17 cellular contexts compared by ENCODE assay signal in genomic region chr20:31751126-31751525, GRCh38. TPM values are rescaled to one million over a fixed set of nuclear protein-coding genes. Genes with fewer than 3 reads are reported as not detected.
A peak's percentile ranks its signal among the peaks of the same experiment; 100 is the strongest.
DNase-seq lines count a peak whose midpoint lies in the region; ATAC-seq and TF ChIP-seq lines count a peak whose summit lies in the region.
"Had no signal": no experiment of that assay in that cellular context is flagged by ENCODE, and none has a peak within 500 bp of the region (broad histone marks: within the 10 kb centered on the region; RNA-seq: fewer than 3 reads in every experiment).

No MANE protein-coding gene starts in this region.

- no peak overlapping the region for H3K4me3 Mint-ChIP-seq in endodermal cell
- H3K4me3 Mint-ChIP-seq in activated CD4-positive, alpha-beta T cell treated with anti-CD3 and anti-CD28 coated beads, Interleukin-2, amount 10 ng/mL, durations not matched to agents 24 days and 14 days = no peak overlapping the region
- no peak overlapping the region for H3K4me3 Mint-ChIP-seq in CD8-positive, alpha-beta T cell
- no peak overlapping the region for H3K4me3 Mint-ChIP-seq in endothelial cell (ENCODE audit: unreplicated experiment)
- H3K4me3 Mint-ChIP-seq: neural crest cell had no signal

- H3K27me3 Mint-ChIP-seq in endodermal cell (ENCODE audit: insufficient read depth) (no peaks in the 10 kb centered on the region), endothelial cell (ENCODE audit: unreplicated experiment) (no peaks in the 10 kb centered on the region)
- H3K27me3 Mint-ChIP-seq in activated CD4-positive, alpha-beta T cell treated with anti-CD3 and anti-CD28 coated beads, Interleukin-2, amount 10 ng/mL, durations not matched to agents 24 days and 14 days = no peaks in the 10 kb centered on the region
- no peaks in the 10 kb centered on the region for H3K27me3 Mint-ChIP-seq in CD8-positive, alpha-beta T cell (ENCODE audit: low read depth)

- H3F3A ChIP-seq in Loucy (ENCODE audit: low read depth) = no peaks in the 10 kb centered on the region

- H3K9me3 ChIP-seq in Loucy (ENCODE audit: insufficient read depth, low read depth, low read length) (no peaks in the 10 kb centered on the region), endodermal cell (ENCODE audit: control insufficient read depth, low read length) (no peaks in the 10 kb centered on the region), osteoblast (ENCODE audit: low read depth, low read length) (no peaks in the 10 kb centered on the region)
- no peaks in the 10 kb centered on the region for H3K9me3 ChIP-seq in CD8-positive, alpha-beta T cell (ENCODE audit: low read length)
- H3K9me3 ChIP-seq: BLaER1 treated with 17β-estradiol and CSF1 and Interleukin-3, amounts not matched to agents 10 nM and 100 nM; Peyer's patch had no signal

- H4K20me1 ChIP-seq in Loucy (ENCODE audit: insufficient read depth, low read length, poor library complexity, severe bottlenecking) (peaks cover 29% of the 10 kb centered on the region), osteoblast (ENCODE audit: insufficient read depth, low read length) (no peaks in the 10 kb centered on the region)

- H3K27ac ChIP-seq in endodermal cell (ENCODE audit: low read depth, low read length) (no peak overlapping the region), osteoblast (ENCODE audit: low read depth, low read length) (peak overlapping the region; percentile 97)
- H3K27ac ChIP-seq in CD8-positive, alpha-beta T cell (ENCODE audit: low read depth, low read length) = no peak overlapping the region
- H3K27ac ChIP-seq: BLaER1 treated with 17β-estradiol and CSF1 and Interleukin-3, amounts not matched to agents 10 nM and 100 nM; Peyer's patch; WERI-Rb-1 had no signal

- H3K4me3 ChIP-seq in AG10803 (ENCODE audit: low read length) = no peak overlapping the region
- H3K4me3 ChIP-seq in Loucy (ENCODE audit: low read length, poor library complexity, severe bottlenecking) = no peak overlapping the region
- no peak overlapping the region for H3K4me3 ChIP-seq in endodermal cell (ENCODE audit: low read length)
- H3K4me3 ChIP-seq in osteoblast (ENCODE audit: insufficient read depth, low read length) = no peak overlapping the region
- no peak overlapping the region for H3K4me3 ChIP-seq in CD8-positive, alpha-beta T cell (ENCODE audit: low read depth, low read length)
- H3K4me3 ChIP-seq: BLaER1 treated with 17β-estradiol and CSF1 and Interleukin-3, amounts not matched to agents 10 nM and 100 nM; GM12878; lung; Peyer's patch had no signal

- peak overlapping the region; percentile 26 for H3K4me2 ChIP-seq in Loucy (ENCODE audit: low read depth, low read length, poor library complexity, severe bottlenecking)
- H3K4me2 ChIP-seq in osteoblast (ENCODE audit: insufficient read depth, low read length) = peak overlapping the region; percentile 5
- H3K4me2 ChIP-seq: BLaER1 treated with 17β-estradiol and CSF1 and Interleukin-3, amounts not matched to agents 10 nM and 100 nM had no signal

- no peaks in the 10 kb centered on the region for H3K27me3 ChIP-seq in Loucy (ENCODE audit: insufficient read depth, low read length, poor library complexity, severe bottlenecking)
- H3K27me3 ChIP-seq in endodermal cell (ENCODE audit: control insufficient read depth, insufficient read depth, low read length, poor library complexity, severe bottlenecking) = no peaks in the 10 kb centered on the region
- no peaks in the 10 kb centered on the region for H3K27me3 ChIP-seq in osteoblast (ENCODE audit: insufficient read depth, low read length)
- no peaks in the 10 kb centered on the region for H3K27me3 ChIP-seq in CD8-positive, alpha-beta T cell (ENCODE audit: insufficient read depth, low read length)
- H3K27me3 ChIP-seq: BLaER1 treated with 17β-estradiol and CSF1 and Interleukin-3, amounts not matched to agents 10 nM and 100 nM; Peyer's patch had no signal

- H3K36me3 ChIP-seq in Loucy (ENCODE audit: insufficient read depth, low read length) = peaks cover 33% of the 10 kb centered on the region; the same call in 1 of the 2 replicates
- peaks cover 27% of the 10 kb centered on the region for H3K36me3 ChIP-seq in endodermal cell (ENCODE audit: control insufficient read depth, insufficient read depth, low read length)
- H3K36me3 ChIP-seq in osteoblast (ENCODE audit: insufficient read depth, low read length) = no peaks in the 10 kb centered on the region
- H3K36me3 ChIP-seq in CD8-positive, alpha-beta T cell (ENCODE audit: insufficient read depth, low read length) = no peaks in the 10 kb centered on the region
- H3K36me3 ChIP-seq: Peyer's patch had no signal

- WGBS in endodermal cell (ENCODE audit: insufficient coverage in 1 of 2, insufficient read length in 1 of 2), 2 experiments = 95 to 100% methylated on average over 1 of the region's 1 CpG

- POLR2A ChIA-PET in CD8-positive, alpha-beta T cell (lab: Charles Lee) = no interaction called here

- H3K4me1 Mint-ChIP-seq in endodermal cell (peaks cover 14% of the 10 kb centered on the region), endothelial cell (ENCODE audit: unreplicated experiment) (no peaks in the 10 kb centered on the region)
- H3K4me1 Mint-ChIP-seq in activated CD4-positive, alpha-beta T cell treated with anti-CD3 and anti-CD28 coated beads, Interleukin-2, amount 10 ng/mL, durations not matched to agents 24 days and 14 days = peaks cover 23% of the 10 kb centered on the region
- no peaks in the 10 kb centered on the region for H3K4me1 Mint-ChIP-seq in CD8-positive, alpha-beta T cell (ENCODE audit: low read depth)

- H3K79me2 ChIP-seq in Loucy (ENCODE audit: insufficient read depth, low read length) (peaks cover 98% of the 10 kb centered on the region), osteoblast (ENCODE audit: insufficient read depth, low read length) (peaks cover 95% of the 10 kb centered on the region)

- no peaks in the 10 kb centered on the region for H3K9me2 ChIP-seq in Loucy (replicated peaks; ENCODE audit: low read depth, low read length)

- H3K9ac ChIP-seq in Loucy (ENCODE audit: low read depth, low read length, poor library complexity, severe bottlenecking) (no peak overlapping the region), endodermal cell (ENCODE audit: extremely low read depth, low read length, poor library complexity, severe bottlenecking) (no peak overlapping the region)
- H3K9ac ChIP-seq: BLaER1 treated with 17β-estradiol and CSF1 and Interleukin-3, amounts not matched to agents 10 nM and 100 nM had no signal

- no peaks in the 10 kb centered on the region for H3K9me3 Mint-ChIP-seq in endodermal cell
- no peaks in the 10 kb centered on the region for H3K9me3 Mint-ChIP-seq in activated CD4-positive, alpha-beta T cell treated with anti-CD3 and anti-CD28 coated beads, Interleukin-2, amount 10 ng/mL, durations not matched to agents 24 days and 14 days
- no peaks in the 10 kb centered on the region for H3K9me3 Mint-ChIP-seq in CD8-positive, alpha-beta T cell
- no peaks in the 10 kb centered on the region for H3K9me3 Mint-ChIP-seq in endothelial cell (ENCODE audit: unreplicated experiment)
- H3K9me3 Mint-ChIP-seq: neural crest cell had no signal

- DNase-seq in AG10803 (ENCODE audit: low read depth) = peak; percentile 98
- no peak for DNase-seq in endodermal cell
- peak; percentile 47 for DNase-seq in osteoblast (ENCODE audit: insufficient read length, low spot score, missing footprints)
- no peak for DNase-seq in activated CD4-positive, alpha-beta T cell treated with anti-CD3 and anti-CD28 coated beads, Interleukin-2, amount 10 ng/mL, durations not matched to agents 24 days and 14 days
- DNase-seq in NCI-H2227 (lab: John Stamatoyannopoulos, UW; ENCODE audit: unreplicated experiment) = no peak
- no peak for DNase-seq in CD8-positive, alpha-beta T cell
- no peak for DNase-seq in endothelial cell (ENCODE audit: low spot score)
- DNase-seq: activated gamma-delta T cell treated with Interleukin-2 at 50 U/mL for 16 hours, DMS79 treated with DMSO at 0.1 percent for 48 hours, NCI-H2029, Peyer's patch, WERI-Rb-1 had no signal

- no peak for TF ChIP-seq CTCF in AG10803 (conservative IDR thresholded peaks at IDR 0.05; ENCODE audit: low read length)
- no peak for TF ChIP-seq CTCF in Loucy (conservative IDR thresholded peaks at IDR 0.05; ENCODE audit: low read length)
- TF ChIP-seq CTCF in endodermal cell (conservative IDR thresholded peaks at IDR 0.05) = no peak
- no peak for TF ChIP-seq CTCF in osteoblast (IDR thresholded peaks at IDR 0.05; ENCODE audit: extremely low read depth, low read depth, low read length)
- no peak for TF ChIP-seq CTCF in CD8-positive, alpha-beta T cell (IDR thresholded peaks at IDR 0.05)
- no peak for TF ChIP-seq CTCF in endothelial cell (IDR thresholded peaks at IDR 0.05; ENCODE audit: unreplicated experiment)

- peaks cover 29% of the 10 kb centered on the region for H3K4me1 ChIP-seq in Loucy (ENCODE audit: insufficient read depth, low read length, poor library complexity, severe bottlenecking)
- no peaks in the 10 kb centered on the region for H3K4me1 ChIP-seq in endodermal cell (ENCODE audit: control insufficient read depth, insufficient read depth, low read length)
- H3K4me1 ChIP-seq in osteoblast (ENCODE audit: insufficient read depth, low read length) = peaks cover 31% of the 10 kb centered on the region
- H3K4me1 ChIP-seq in CD8-positive, alpha-beta T cell (ENCODE audit: insufficient read depth, low read length) = no peaks in the 10 kb centered on the region
- H3K4me1 ChIP-seq: Peyer's patch had no signal

- CTCF ChIA-PET in CD8-positive, alpha-beta T cell (lab: Charles Lee) = interaction anchor here (1.1 kb wide), 2 partner anchors 30 to 90 kb away, joined by 3 read pairs; no protein-coding TSS in a partner anchor

- H3K27ac Mint-ChIP-seq in endodermal cell = peak overlapping the region; percentile 35
- no peak overlapping the region for H3K27ac Mint-ChIP-seq in activated CD4-positive, alpha-beta T cell treated with anti-CD3 and anti-CD28 coated beads, Interleukin-2, amount 10 ng/mL, durations not matched to agents 24 days and 14 days
- H3K27ac Mint-ChIP-seq in CD8-positive, alpha-beta T cell = no peak overlapping the region
- H3K27ac Mint-ChIP-seq in endothelial cell (ENCODE audit: unreplicated experiment) = no peak overlapping the region

- no peak for ATAC-seq in CD8-positive, alpha-beta T cell
- ATAC-seq: GM12878 had no signal

- H2AFZ ChIP-seq in Loucy (ENCODE audit: low read length) (no peak overlapping the region), osteoblast (ENCODE audit: low read length) (no peak overlapping the region)

- intact Hi-C loops in activated CD4-positive, alpha-beta T cell treated with anti-CD3 and anti-CD28 coated beads, Interleukin-2, amount 10 ng/mL, durations not matched to agents 24 days and 14 days (cut with micrococcal nuclease) = no loop called here
- intact Hi-C loops in CD8-positive, alpha-beta T cell (cut with DNase I, micrococcal nuclease) = no loop called here

- H3K36me3 Mint-ChIP-seq in endodermal cell (ENCODE audit: low read depth) (peaks cover 38% of the 10 kb centered on the region), endothelial cell (ENCODE audit: low read depth, unreplicated experiment) (no peaks in the 10 kb centered on the region)
- H3K36me3 Mint-ChIP-seq in activated CD4-positive, alpha-beta T cell treated with anti-CD3 and anti-CD28 coated beads, Interleukin-2, amount 10 ng/mL, durations not matched to agents 24 days and 14 days (ENCODE audit: low read depth) = peaks cover 33% of the 10 kb centered on the region
- H3K36me3 Mint-ChIP-seq in CD8-positive, alpha-beta T cell = no peaks in the 10 kb centered on the region

RNA-seq across cellular contexts. Expression of gene TPX2, which starts 12.0 kb away (rescaled TPM):
- total RNA-seq in endodermal cell = 100 to 1,000 TPM; 108 to 118 TPM
- polyA plus RNA-seq in endodermal cell (2013, experiment 1 of 2) = 137 TPM
- polyA plus RNA-seq in endodermal cell (2013, experiment 2 of 2) = 134 TPM
- 16.2 and 18.5 TPM in 2 replicates for total RNA-seq in osteoblast
- total RNA-seq in activated CD4-positive, alpha-beta T cell treated with anti-CD3 and anti-CD28 coated beads, Interleukin-2, amount 10 ng/mL, durations not matched to agents 24 days and 14 days = 60.1 and 61.3 TPM in 2 replicates
- under 1 TPM; 0.62 to 0.75 TPM for total RNA-seq in CD8-positive, alpha-beta T cell
- 27.2 TPM for total RNA-seq in endothelial cell (ENCODE audit: unreplicated experiment)

RNA-seq across cellular contexts. Expression of gene BCL2L1, which starts 28.5 kb away (rescaled TPM):
- total RNA-seq in endodermal cell (10 to 100 TPM; 60.3 to 89.5 TPM), osteoblast (127 and 136 TPM in 2 replicates), endothelial cell (ENCODE audit: unreplicated experiment) (52.9 TPM)
- polyA plus RNA-seq in endodermal cell (2013, experiment 1 of 2) = 46.6 TPM
- polyA plus RNA-seq in endodermal cell (2013, experiment 2 of 2) = 43.2 TPM
- total RNA-seq in activated CD4-positive, alpha-beta T cell treated with anti-CD3 and anti-CD28 coated beads, Interleukin-2, amount 10 ng/mL, durations not matched to agents 24 days and 14 days = 379 and 381 TPM in 2 replicates
- 1 to 10 TPM; 9.5 to 9.7 TPM for total RNA-seq in CD8-positive, alpha-beta T cell

Comparison
In these comparisons a context has a peak if more than half of its experiments do, and no peak if none do; other contexts are left out.
1. DNase-seq: peak in AG10803 (single experiment) and osteoblast (single experiment); none in endodermal cell (single experiment), activated CD4-positive, alpha-beta T cell treated with anti-CD3 and anti-CD28 coated beads, Interleukin-2, amount 10 ng/mL, durations not matched to agents 24 days and 14 days (single experiment), NCI-H2227 (single experiment), CD8-positive, alpha-beta T cell (0 of 7) and endothelial cell (single experiment).